ENCODE assay signal across 8 cellular contexts in the genomic region with DNA sequence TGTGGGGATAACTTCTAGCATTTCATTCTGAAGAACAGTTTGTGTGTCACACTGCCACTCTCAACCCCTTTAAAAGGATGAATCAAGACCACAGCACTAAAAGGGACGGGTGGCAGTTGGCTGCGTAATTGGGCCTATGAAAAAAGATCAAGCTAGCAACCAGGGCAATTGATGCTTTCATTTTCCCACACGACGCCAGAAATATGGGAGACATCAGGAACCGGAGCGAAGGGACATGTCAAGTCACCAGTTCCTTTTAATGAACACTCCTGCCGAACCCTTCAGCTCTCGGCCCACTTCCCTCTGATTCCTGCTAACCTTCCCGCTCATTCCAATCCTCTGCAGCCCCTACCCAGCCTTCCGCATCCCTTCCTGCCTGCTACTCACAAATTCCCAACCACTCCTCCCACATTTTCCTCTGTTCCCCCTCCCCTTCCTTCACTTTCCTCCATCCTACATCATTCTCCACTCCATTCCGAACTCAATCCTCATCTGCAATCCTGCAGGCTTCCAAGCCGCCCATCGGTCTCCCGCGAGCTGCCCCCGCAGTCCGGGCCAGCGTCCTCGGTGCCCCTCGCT. TPM values are rescaled to one million over a fixed set of nuclear protein-coding genes. Genes with fewer than 3 reads are reported as not detected.
A peak's percentile ranks its signal among the peaks of the same experiment; 100 is the strongest.
DNase-seq lines count a peak whose midpoint lies in the region; ATAC-seq and TF ChIP-seq lines count a peak whose summit lies in the region.

No MANE protein-coding gene starts in this region.

- H3K27ac ChIP-seq in fibroblast of lung (ENCODE audit: insufficient read depth, low read length) (peak overlapping the region; percentile 83), urinary bladder (ENCODE audit: low read depth) (peak overlapping the region; percentile 80)

- no peaks in the 10 kb centered on the region for H3K9me3 ChIP-seq in fibroblast of lung (ENCODE audit: control insufficient read depth, insufficient read depth, low read depth, low read length)

- peaks cover 3% of the 10 kb centered on the region for H3K4me1 ChIP-seq in fibroblast of lung (ENCODE audit: control insufficient read depth, extremely low read depth, insufficient read depth, low read length)
- no peaks in the 10 kb centered on the region for H3K4me1 ChIP-seq in urinary bladder (ENCODE audit: insufficient read depth)

- H3K9ac ChIP-seq in fibroblast of lung (ENCODE audit: insufficient read depth, low read length), result peak overlapping the region; percentile 82

- TF ChIP-seq CTCF in fibroblast of lung (conservative IDR thresholded peaks at IDR 0.05 in 1 of 2, IDR thresholded peaks at IDR 0.05 in 1 of 2; ENCODE audit: low read depth in 1 of 2, low read length in 2 of 2), result no peak

- peak overlapping the region; percentile 63 to 90 (median 85) for H3K4me3 ChIP-seq in fibroblast of lung (replicated peaks in 1 of 4; ENCODE audit: control extremely low read depth in 1 of 4, insufficient read depth in 1 of 4, low read depth in 3 of 4, low read length in 4 of 4)
- H3K4me3 ChIP-seq in urinary bladder (ENCODE audit: low read depth, low read length), result peak overlapping the region; percentile 95

- H3K4me2 ChIP-seq in fibroblast of lung (ENCODE audit: extremely low read depth, insufficient read depth, low read length), result peak overlapping the region; percentile 92

- peaks cover 38% of the 10 kb centered on the region for H3K79me2 ChIP-seq in fibroblast of lung (ENCODE audit: control insufficient read depth, insufficient read depth, low read length)

- H3K27me3 Mint-ChIP-seq in naive B cell, result no peaks in the 10 kb centered on the region

- ATAC-seq in naive B cell (ENCODE audit: low read depth in 2 of 2) (no peak), GM21360 (IDR thresholded peaks at IDR 0.05; ENCODE audit: unreplicated experiment) (no peak)

- no peaks in the 10 kb centered on the region for H4K20me1 ChIP-seq in fibroblast of lung (ENCODE audit: control insufficient read depth, extremely low read depth, insufficient read depth, low read length)

- peaks cover 25 to 32% (median 25%) of the 10 kb centered on the region in 3 donors for H3K4me1 Mint-ChIP-seq in naive B cell

- H3K4me3 Mint-ChIP-seq in naive B cell, result peak overlapping the region; percentile 91 to 99 (median 96)

- DNase-seq in NCI-H345 (lab: John Stamatoyannopoulos, UW) (peak; percentile 0), NCI-H345 treated with DMSO at 0.1 percent for 48 hours (lab: John Stamatoyannopoulos, UW; ENCODE audit: unreplicated experiment) (no peak), NCI-H1417 treated with DMSO at 0.1 percent for 48 hours (lab: John Stamatoyannopoulos, UW) (peak; percentile 14), activated T-cell treated with anti-CD3 and anti-CD28 coated beads for 4 hours (peak; percentile 19), fibroblast of lung (ENCODE audit: low read depth in 2 of 2) (peak; percentile 46 to 54), naive B cell (peak; percentile 2)

- peak overlapping the region; percentile 1 for H2AFZ ChIP-seq in fibroblast of lung (ENCODE audit: low read length)

- H3K27ac Mint-ChIP-seq in naive B cell, result peak overlapping the region in 5 of 6 donors; percentile 64 to 95 (median 93)

- H3K27me3 ChIP-seq in fibroblast of lung (ENCODE audit: control insufficient read depth, insufficient read depth, low read length), result no peaks in the 10 kb centered on the region

- no peaks in the 10 kb centered on the region for H3K9me3 Mint-ChIP-seq in naive B cell

- no peaks in the 10 kb centered on the region for H3K36me3 ChIP-seq in fibroblast of lung (ENCODE audit: control insufficient read depth, insufficient read depth, low read length)
- peaks cover 2% of the 10 kb centered on the region for H3K36me3 ChIP-seq in urinary bladder (ENCODE audit: insufficient read depth)

- WGBS in urinary bladder, result under 1% methylated on average over 20 of the region's 20 CpGs

- no peaks in the 10 kb centered on the region for H3K36me3 Mint-ChIP-seq in naive B cell

RNA-seq across cellular contexts. Expression of gene CSRNP2, which starts 0.7 kb away (rescaled TPM):
- total RNA-seq in fibroblast of lung (15.7 and 19.8 TPM in 2 replicates), urinary bladder (22.6 TPM)
- polyA plus RNA-seq in fibroblast of lung (16.5 and 21.4 TPM in 2 replicates), naive B cell (ENCODE audit: low read depth in 6 of 6) (1 to 10 TPM in 5 of 6 donors, not detected in 1; 1.8 to 6.9 (median 4.3) TPM), urinary bladder (15.7 TPM)
- 11.2 and 13.9 TPM in 2 replicates for polyA plus RNA-seq in fibroblast of lung (2012)
- polyA minus RNA-seq in fibroblast of lung (ENCODE audit: low replicate concordance), result 17.0 and 40.5 TPM in 2 replicates

RNA-seq across cellular contexts. Expression of gene LETMD1, which starts 34.5 kb away (rescaled TPM):
- total RNA-seq in fibroblast of lung (59.9 and 61.4 TPM in 2 replicates), urinary bladder (61.4 TPM)
- polyA plus RNA-seq in fibroblast of lung (38.1 and 45.9 TPM in 2 replicates), naive B cell (ENCODE audit: low read depth in 6 of 6) (10 to 100 TPM; 17.9 to 32.7 (median 24.8) TPM), urinary bladder (63.3 TPM)
- polyA plus RNA-seq in fibroblast of lung (2012), result 22.3 and 29.2 TPM in 2 replicates
- polyA minus RNA-seq in fibroblast of lung (ENCODE audit: low replicate concordance), result 51.6 and 77.0 TPM in 2 replicates

RNA-seq across cellular contexts. Expression of gene SLC11A2, which starts 56.5 kb away (rescaled TPM):
- total RNA-seq in fibroblast of lung (57.5 and 75.0 TPM in 2 replicates), urinary bladder (78.3 TPM)
- polyA plus RNA-seq in fibroblast of lung (38.6 and 39.3 TPM in 2 replicates), naive B cell (ENCODE audit: low read depth in 6 of 6) (10 to 100 TPM in 2 of 6 donors, 1 to 10 TPM in 4; 7.7 to 14.5 (median 9.4) TPM), urinary bladder (21.5 TPM)
- 19.5 and 22.2 TPM in 2 replicates for polyA plus RNA-seq in fibroblast of lung (2012)
- 37.5 and 52.9 TPM in 2 replicates for polyA minus RNA-seq in fibroblast of lung (ENCODE audit: low replicate concordance)
